ENCODE assay signal across 8 cellular contexts in genomic region chr9:79572032-79572890, GRCh38. TPM values are rescaled to one million over a fixed set of nuclear protein-coding genes. Genes with fewer than 3 reads are reported as not detected.
DNase-seq lines count a peak whose midpoint lies in the region; ATAC-seq and TF ChIP-seq lines count a peak whose summit lies in the region.

No MANE protein-coding gene starts in this region.

- H3K27ac ChIP-seq in ACC112 (ENCODE audit: low read depth, low read length) (peak overlapping the region; percentile 80), heart left ventricle (peak overlapping the region; percentile 70 to 97 (median 91))

- H3K36me3 Mint-ChIP-seq in activated naive CD8-positive, alpha-beta T cell = no peaks in the 10 kb centered on the region
- peaks cover 13% of the 10 kb centered on the region for H3K36me3 Mint-ChIP-seq in osteocyte (ENCODE audit: unreplicated experiment)

- peak overlapping the region; percentile 83 for H2AFZ ChIP-seq in ACC112 (ENCODE audit: low read length, unreplicated experiment)

- intact Hi-C loops in heart left ventricle (cut with DNase I) = loop anchor here in 6 of 10 donors (5.0 to 10.0 kb wide), 6 partner anchors 90 to 230 kb away; no protein-coding TSS in a partner anchor

- peaks cover 21% of the 10 kb centered on the region for H3K4me1 ChIP-seq in ACC112 (ENCODE audit: control insufficient read depth, insufficient read depth, low read length, unreplicated experiment)
- peaks cover 0 to 55% (median 19%) of the 10 kb centered on the region in 12 donors for H3K4me1 ChIP-seq in heart left ventricle

- peaks cover 41% of the 10 kb centered on the region for H3K4me1 Mint-ChIP-seq in activated naive CD8-positive, alpha-beta T cell (ENCODE audit: low read depth)
- peaks cover 29% of the 10 kb centered on the region for H3K4me1 Mint-ChIP-seq in osteocyte (ENCODE audit: unreplicated experiment)

- H3K79me2 ChIP-seq in ACC112 (ENCODE audit: control insufficient read depth, insufficient read depth, low read length, unreplicated experiment) = peaks cover 35% of the 10 kb centered on the region

- H3K27me3 Mint-ChIP-seq in activated naive CD8-positive, alpha-beta T cell = no peaks in the 10 kb centered on the region
- H3K27me3 Mint-ChIP-seq in osteocyte (ENCODE audit: unreplicated experiment) = no peaks in the 10 kb centered on the region

- TF ChIP-seq POLR2A in heart left ventricle (IDR thresholded peaks at IDR 0.05) = no peak

- H3K36me3 ChIP-seq in ACC112 (ENCODE audit: insufficient read depth, low read length) (no peaks in the 10 kb centered on the region), heart left ventricle (peaks cover 0 to 5% (median 0%) of the 10 kb centered on the region in 9 donors)

- WGBS in heart left ventricle, 4 donors = 0 to 1% (median 0%) methylated on average over 53 to 89 of the region's 89 CpGs

- peaks cover 0 to 5% (median 0%) of the 10 kb centered on the region in 12 donors for H3K9me3 ChIP-seq in heart left ventricle

- DNase-seq in GM13976 (ENCODE audit: low spot score) (peak; percentile 51), NOMO-1 treated with DMSO at 0.1 percent for 48 hours (lab: John Stamatoyannopoulos, UW; ENCODE audit: unreplicated experiment) (peak; percentile 84), heart left ventricle (peak; percentile 27 to 74 (median 55)), osteocyte (ENCODE audit: extremely low spot score, unreplicated experiment) (peak; percentile 88), inferior parietal cortex (ENCODE audit: extremely low spot score) (no peak), GM13977 (ENCODE audit: low spot score) (no peak)

- H3K4me3 ChIP-seq in ACC112 (ENCODE audit: low read depth, low read length) = peak overlapping the region; percentile 93
- H3K4me3 ChIP-seq in heart left ventricle = peak overlapping the region; percentile 76 to 99 (median 93)

- no peaks in the 10 kb centered on the region for H3K27me3 ChIP-seq in ACC112 (ENCODE audit: insufficient read depth, low read length)
- no peaks in the 10 kb centered on the region for H3K27me3 ChIP-seq in heart left ventricle

- in situ Hi-C loops in GM13976 (cut with MboI; ENCODE audit: low sequenced_read_pairs, unreplicated experiment) (no loop called here), GM13977 (cut with MboI; ENCODE audit: low pct_unique_long_range_greater_than_20kb, low sequenced_read_pairs, unreplicated experiment) (loop anchor here (25.0 kb wide), 1 partner anchor 560 kb away; no protein-coding TSS in a partner anchor)

- no peaks in the 10 kb centered on the region for H3K9me3 Mint-ChIP-seq in activated naive CD8-positive, alpha-beta T cell (ENCODE audit: low read depth)
- no peaks in the 10 kb centered on the region for H3K9me3 Mint-ChIP-seq in osteocyte (ENCODE audit: unreplicated experiment)

- H3K4me3 Mint-ChIP-seq in activated naive CD8-positive, alpha-beta T cell = peak overlapping the region; percentile 68
- H3K4me3 Mint-ChIP-seq in osteocyte (ENCODE audit: unreplicated experiment) = peak overlapping the region; percentile 94

- TF ChIP-seq CTCF in GM13976 (IDR thresholded peaks at IDR 0.05; ENCODE audit: borderline replicate concordance, control extremely low read depth, extremely low read depth, insufficient read depth, missing control alignments) (no peak), heart left ventricle (IDR thresholded peaks at IDR 0.05) (no peak), osteocyte (IDR thresholded peaks at IDR 0.05) (no peak), GM13977 (IDR thresholded peaks at IDR 0.05; ENCODE audit: extremely low read depth, insufficient read depth, missing control alignments) (no peak)

- no peak overlapping the region for H3K27ac Mint-ChIP-seq in activated naive CD8-positive, alpha-beta T cell
- H3K27ac Mint-ChIP-seq in osteocyte (ENCODE audit: unreplicated experiment) = peak overlapping the region; percentile 31

- ATAC-seq in heart left ventricle = peak in 2 of 4 donors; percentile 3 to 30

RNA-seq across cellular contexts. Expression of gene TLE4, which starts 0.5 kb away (rescaled TPM):
- 10 to 100 TPM in 8 of 9 donors, 1 to 10 TPM in 1; 8.4 to 23.9 (median 16.7) TPM for total RNA-seq in heart left ventricle
- polyA plus RNA-seq in heart left ventricle = 1 to 10 TPM; 3.7 to 7.7 TPM
- total RNA-seq in osteocyte = 102 and 115 TPM in 2 replicates

Comparison
In these comparisons a context has a peak if more than half of its experiments do, and no peak if none do; other contexts are left out.
1. DNase-seq: peak in GM13976 (single experiment), NOMO-1 treated with DMSO at 0.1 percent for 48 hours (single experiment), heart left ventricle (5 of 5) and osteocyte (single experiment); none in inferior parietal cortex (single experiment) and GM13977 (single experiment).